Comparison of ENCODE assay signal across 9 cellular contexts in the genomic region with DNA sequence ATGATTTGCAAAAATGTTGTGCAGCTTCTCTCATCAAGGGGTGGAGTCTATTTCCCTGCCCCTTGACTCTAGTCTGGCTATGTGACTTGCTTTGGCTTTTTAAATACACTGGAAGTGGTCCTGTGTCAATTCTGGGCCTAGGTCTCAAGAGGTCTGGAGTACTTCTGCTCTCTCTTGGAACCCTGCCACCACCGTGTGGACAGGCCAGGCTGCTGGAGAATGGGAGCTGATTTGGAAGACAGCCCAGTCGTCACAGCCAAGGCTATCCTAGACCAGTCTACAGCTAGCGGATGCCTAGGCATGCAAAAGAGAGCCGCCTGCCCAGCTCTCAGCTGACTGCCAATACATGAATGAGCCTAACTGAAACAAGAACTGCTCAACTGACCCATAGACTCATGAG. TPM values are rescaled to one million over a fixed set of nuclear protein-coding genes. Genes with fewer than 3 reads are reported as not detected.
DNase-seq lines count a peak whose midpoint lies in the region; ATAC-seq and TF ChIP-seq lines count a peak whose summit lies in the region.
"Had no signal": no experiment of that assay in that cellular context is flagged by ENCODE, and none has a peak within 500 bp of the region (broad histone marks: within the 10 kb centered on the region; RNA-seq: fewer than 3 reads in every experiment).

No MANE protein-coding gene starts in this region.

- H3K27ac Mint-ChIP-seq in activated naive CD4-positive, alpha-beta T cell treated with anti-CD3 and anti-CD28 coated beads, Interleukin-2, amount 10 ng/mL, durations not matched to agents 7 days and 5 days: no peak overlapping the region
- H3K27ac Mint-ChIP-seq: natural killer cell treated with Interleukin-12 subunit alpha and Interleukin-12 subunit beta and Interleukin-15 and Interleukin-18, amount 100 ng/mL, for 72 hours had no signal

- WGBS in right cardiac atrium: 12% methylated on average over 4 of the region's 4 CpGs

- CTCF ChIA-PET in activated naive CD4-positive, alpha-beta T cell treated with anti-CD3 and anti-CD28 coated beads, Interleukin-2, amount 10 ng/mL, durations not matched to agents 7 days and 5 days (lab: Charles Lee): interaction anchor here (0.6 to 4.8 kb wide), 6 partner anchors 34 to 215 kb away, joined by 3 to 25 read pairs (median 6); no protein-coding TSS in a partner anchor

- H3K9ac ChIP-seq in skeletal muscle tissue (ENCODE audit: low read depth in 1 of 3, low read length in 3 of 3): no peak overlapping the region

- H3K27me3 Mint-ChIP-seq in activated naive CD4-positive, alpha-beta T cell treated with anti-CD3 and anti-CD28 coated beads, Interleukin-2, amount 10 ng/mL, durations not matched to agents 7 days and 5 days: peaks cover 3% of the 10 kb centered on the region

- peaks cover 30% of the 10 kb centered on the region for H3K4me1 Mint-ChIP-seq in activated naive CD4-positive, alpha-beta T cell treated with anti-CD3 and anti-CD28 coated beads, Interleukin-2, amount 10 ng/mL, durations not matched to agents 7 days and 5 days

- peak; percentile 95 to 98 for ATAC-seq in right cardiac atrium
- no peak for ATAC-seq in HG03095 (IDR thresholded peaks at IDR 0.05; ENCODE audit: unreplicated experiment)
- ATAC-seq in GM21619 (IDR thresholded peaks at IDR 0.05; ENCODE audit: unreplicated experiment): no peak
- ATAC-seq: natural killer cell treated with Interleukin-12 subunit alpha and Interleukin-12 subunit beta and Interleukin-15 and Interleukin-18, amount 100 ng/mL, for 72 hours had no signal

- H3K4me3 Mint-ChIP-seq in activated naive CD4-positive, alpha-beta T cell treated with anti-CD3 and anti-CD28 coated beads, Interleukin-2, amount 10 ng/mL, durations not matched to agents 7 days and 5 days: no peak overlapping the region
- H3K4me3 Mint-ChIP-seq: natural killer cell treated with Interleukin-12 subunit alpha and Interleukin-12 subunit beta and Interleukin-15 and Interleukin-18, amount 100 ng/mL, for 72 hours had no signal

- no peaks in the 10 kb centered on the region for H3K36me3 Mint-ChIP-seq in activated naive CD4-positive, alpha-beta T cell treated with anti-CD3 and anti-CD28 coated beads, Interleukin-2, amount 10 ng/mL, durations not matched to agents 7 days and 5 days
- H3K36me3 Mint-ChIP-seq: natural killer cell treated with Interleukin-12 subunit alpha and Interleukin-12 subunit beta and Interleukin-15 and Interleukin-18, amount 100 ng/mL, for 72 hours had no signal

- H3K9me3 Mint-ChIP-seq in activated naive CD4-positive, alpha-beta T cell treated with anti-CD3 and anti-CD28 coated beads, Interleukin-2, amount 10 ng/mL, durations not matched to agents 7 days and 5 days: no peaks in the 10 kb centered on the region
- H3K9me3 Mint-ChIP-seq: natural killer cell treated with Interleukin-12 subunit alpha and Interleukin-12 subunit beta and Interleukin-15 and Interleukin-18, amount 100 ng/mL, for 72 hours had no signal

- no peaks in the 10 kb centered on the region for H3K9me3 ChIP-seq in right cardiac atrium (ENCODE audit: control insufficient read depth, low read length)
- H3K9me3 ChIP-seq in skeletal muscle tissue (ENCODE audit: control insufficient read depth in 3 of 3, low read length in 3 of 3): no peaks in the 10 kb centered on the region

- in situ Hi-C loops in astrocyte of the spinal cord (cut with HindIII; ENCODE audit: low sequenced_read_pairs): no loop called here

- H3K27me3 ChIP-seq in right cardiac atrium (ENCODE audit: control insufficient read depth, insufficient read depth) (no peaks in the 10 kb centered on the region), skeletal muscle tissue (ENCODE audit: control insufficient read depth in 3 of 3, insufficient read depth in 3 of 3, low read length in 3 of 3) (no peaks in the 10 kb centered on the region)

- intact Hi-C loops in right cardiac atrium (cut with DNase I): loop anchor here in 1 of 4 donors (5.0 to 10.0 kb wide), 2 partner anchors 58 to 101 kb away; partner anchors contain the start of gene CLINT1

- H3K36me3 ChIP-seq in skeletal muscle tissue (ENCODE audit: control insufficient read depth in 3 of 3, insufficient read depth in 3 of 3, low read length in 3 of 3): no peaks in the 10 kb centered on the region

- TF ChIP-seq CTCF in astrocyte of the spinal cord (IDR thresholded peaks at IDR 0.05; ENCODE audit: low read depth, low read length): no peak

- H3K4me3 ChIP-seq in astrocyte of the spinal cord (ENCODE audit: low read depth, low read length): no peak overlapping the region
- H3K4me3 ChIP-seq in right cardiac atrium (ENCODE audit: low read length): no peak overlapping the region
- H3K4me3 ChIP-seq in skeletal muscle tissue (ENCODE audit: low read length in 3 of 3): no peak overlapping the region

- peaks cover 11% of the 10 kb centered on the region for H3K4me1 ChIP-seq in right cardiac atrium (ENCODE audit: control insufficient read depth, insufficient read depth, low read length)
- H3K4me1 ChIP-seq in skeletal muscle tissue (ENCODE audit: control insufficient read depth in 3 of 3, insufficient read depth in 3 of 3, low read length in 3 of 3): peaks cover 15 to 20% (median 19%) of the 10 kb centered on the region in 3 donors

- DNase-seq in NCI-H1105 (lab: John Stamatoyannopoulos, UW) (peak; percentile 81), astrocyte of the spinal cord (ENCODE audit: low read depth, low spot score) (peak; percentile 6), right cardiac atrium (peak; percentile 95 to 98 (median 97))
- DNase-seq in activated naive CD4-positive, alpha-beta T cell treated with anti-CD3 and anti-CD28 coated beads, Interleukin-2, amount 10 ng/mL, durations not matched to agents 7 days and 5 days: no peak
- DNase-seq in activated CD4-positive, CD25-positive, alpha-beta regulatory T cell treated with anti-CD3 and anti-CD28 coated beads, Interleukin-2, amount 50 U/mL, for 72 hours: no peak

- H3K27ac ChIP-seq in right cardiac atrium (ENCODE audit: low read length): no peak overlapping the region
- H3K27ac ChIP-seq in skeletal muscle tissue (ENCODE audit: low read depth, low read length): peak overlapping the region; percentile 37

RNA-seq across cellular contexts. Expression of gene CLINT1, which starts 56.7 kb away (rescaled TPM):
- total RNA-seq in right cardiac atrium (10 to 100 TPM; 58.6 to 77.0 (median 61.2) TPM), skeletal muscle tissue (53.2 TPM)
- polyA plus RNA-seq in right cardiac atrium: 27.0 TPM

Comparison
In these comparisons a context has a peak if more than half of its experiments do, and no peak if none do; other contexts are left out.
1. DNase-seq: peak in NCI-H1105 (single experiment), astrocyte of the spinal cord (single experiment) and right cardiac atrium (3 of 3); none in activated naive CD4-positive, alpha-beta T cell treated with anti-CD3 and anti-CD28 coated beads, Interleukin-2, amount 10 ng/mL, durations not matched to agents 7 days and 5 days (single experiment) and activated CD4-positive, CD25-positive, alpha-beta regulatory T cell treated with anti-CD3 and anti-CD28 coated beads, Interleukin-2, amount 50 U/mL, for 72 hours (single experiment).
2. ATAC-seq: peak in right cardiac atrium (2 of 2); none in HG03095 (single experiment) and GM21619 (single experiment).